ENCODE assay signal across 9 cellular contexts in genomic region chr19:18097993-18098890, GRCh38. TPM values are rescaled to one million over a fixed set of nuclear protein-coding genes. Genes with fewer than 3 reads are reported as not detected.
A peak's percentile ranks its signal among the peaks of the same experiment; 100 is the strongest.
DNase-seq lines count a peak whose midpoint lies in the region; ATAC-seq, FAIRE-seq and TF ChIP-seq lines count a peak whose summit lies in the region.
"Had no signal": no experiment of that assay in that cellular context is flagged by ENCODE, and none has a peak within 500 bp of the region (broad histone marks: within the 10 kb centered on the region; RNA-seq: fewer than 3 reads in every experiment).

No MANE protein-coding gene starts in this region.

- in situ Hi-C loops in HepG2 (cut with HindIII; ENCODE audit: extremely low pct_ligation_motif_present, low pct_unique_long_range_greater_than_20kb), result no loop called here

- no peak overlapping the region for H2AFZ ChIP-seq in HepG2 (ENCODE audit: low read length)

- H3K4me3 ChIP-seq in right atrium auricular region, result peak overlapping the region; percentile 27 to 45
- H3K4me3 ChIP-seq in HepG2 (replicated peaks in 1 of 3; ENCODE audit: insufficient read depth in 1 of 3, low read depth in 2 of 3, low read length in 3 of 3), result peak overlapping the region; percentile 45 to 74 (median 48)
- peak overlapping the region; percentile 30 for H3K4me3 ChIP-seq in urinary bladder (ENCODE audit: low read depth, low read length)

- H3K36me3 ChIP-seq in right atrium auricular region (no peaks in the 10 kb centered on the region), HepG2 (replicated peaks in 1 of 2; ENCODE audit: control insufficient read depth in 1 of 2, insufficient read depth in 2 of 2, low read length in 2 of 2) (no peaks in the 10 kb centered on the region), urinary bladder (ENCODE audit: insufficient read depth) (no peaks in the 10 kb centered on the region)

- TF ChIP-seq EP300 in HepG2 (IDR thresholded peaks at IDR 0.05; ENCODE audit: low read depth in 2 of 2, low read length in 2 of 2) (no peak), HepG2 (CRISPR knock-in tag; IDR thresholded peaks at IDR 0.05; ENCODE audit: borderline replicate concordance) (no peak)

- H3K79me2 ChIP-seq in HepG2 (ENCODE audit: insufficient read depth, low read length), result no peaks in the 10 kb centered on the region

- H3K4me1 ChIP-seq in right atrium auricular region (peaks cover 0 to 21% of the 10 kb centered on the region in 2 donors), HepG2 (ENCODE audit: insufficient read depth, low read length) (peaks cover 58% of the 10 kb centered on the region), urinary bladder (ENCODE audit: insufficient read depth) (no peaks in the 10 kb centered on the region)

- no peak for TF ChIP-seq POLR2A in HepG2 (IDR thresholded peaks at IDR 0.05; ENCODE audit: insufficient read depth in 1 of 2, low read depth in 2 of 2, low read length in 2 of 2)

- no peak overlapping the region for H3K27ac Mint-ChIP-seq in activated T-cell treated with anti-CD3 and anti-CD28 coated beads, Interleukin-2, amount 50 U/mL, for 72 hours

- DNase-seq in right atrium auricular region (ENCODE audit: low spot score) (no peak), left cardiac atrium (no peak), HepG2 (ENCODE audit: low spot score) (no peak), mesenteric fat pad (ENCODE audit: low spot score) (no peak), cerebellum (ENCODE audit: low spot score) (no peak)
- DNase-seq in activated T-cell treated with anti-CD3 and anti-CD28 coated beads, Interleukin-2, amount 50 U/mL, for 72 hours, result no peak

- FAIRE-seq in HepG2 (lab: Jason Lieb, UNC), result no peak
- FAIRE-seq: colon had no signal

- no peaks in the 10 kb centered on the region for H3K27me3 Mint-ChIP-seq in activated T-cell treated with anti-CD3 and anti-CD28 coated beads, Interleukin-2, amount 50 U/mL, for 72 hours (ENCODE audit: low read depth)

- no peak for TF ChIP-seq RAD21 in HepG2 (CRISPR knock-in tag; IDR thresholded peaks at IDR 0.05)

- ATAC-seq in left cardiac atrium, result no peak
- no peak for ATAC-seq in activated T-cell treated with anti-CD3 and anti-CD28 coated beads, Interleukin-2, amount 50 U/mL, for 72 hours (replicated peaks in 1 of 2)
- ATAC-seq in HepG2, result no peak
- no peak for ATAC-seq in HG03432 (IDR thresholded peaks at IDR 0.05; ENCODE audit: unreplicated experiment)

- 38% methylated on average over 17 of the region's 22 CpGs for WGBS in HepG2 (ENCODE audit: low lambda C conversion rate)
- 34% methylated on average over 22 of the region's 22 CpGs for WGBS in urinary bladder

- CTCF ChIA-PET in HepG2 (lab: Yijun Ruan, JAX; ENCODE audit: low intra/inter-chr PET ratio, low total read pairs), result no interaction called here

- H4K20me1 ChIP-seq in HepG2 (ENCODE audit: insufficient read depth, low read length), result no peaks in the 10 kb centered on the region

- H3K27ac ChIP-seq in right atrium auricular region (no peak overlapping the region), HepG2 (ENCODE audit: extremely low read length, insufficient read depth, low read length) (no peak overlapping the region), urinary bladder (ENCODE audit: low read depth) (no peak overlapping the region)

- H3K9me3 ChIP-seq in right atrium auricular region (no peaks in the 10 kb centered on the region), HepG2 (ENCODE audit: low read length) (no peaks in the 10 kb centered on the region)

- POLR2A ChIA-PET in HepG2 (lab: Yijun Ruan, JAX), result interaction anchor here (0.6 to 2.5 kb wide), 4 partner anchors 11 to 283 kb away, joined by 3 to 16 read pairs (median 6); partner anchors contain the start of gene IL12RB1

- peak overlapping the region; percentile 60 for H3K9ac ChIP-seq in HepG2 (ENCODE audit: insufficient read depth, low read depth, low read length)

- H3K4me2 ChIP-seq in HepG2 (ENCODE audit: low read depth, low read length), result peak overlapping the region; percentile 95

- TF ChIP-seq CTCF in right atrium auricular region (IDR thresholded peaks at IDR 0.05) (no peak), HepG2 (CRISPR knock-in tag; IDR thresholded peaks at IDR 0.05) (no peak)

- H3K9me3 Mint-ChIP-seq in activated T-cell treated with anti-CD3 and anti-CD28 coated beads, Interleukin-2, amount 50 U/mL, for 72 hours, result no peaks in the 10 kb centered on the region

- intact Hi-C loops in left cardiac atrium (cut with DNase I), result no loop called here
- intact Hi-C loops in HepG2 (cut with micrococcal nuclease; ENCODE audit: unreplicated experiment), result no loop called here

- H3K4me3 Mint-ChIP-seq in activated T-cell treated with anti-CD3 and anti-CD28 coated beads, Interleukin-2, amount 50 U/mL, for 72 hours, result peak overlapping the region; percentile 81 to 90

- H3K27me3 ChIP-seq in right atrium auricular region (peaks cover 0 to 9% of the 10 kb centered on the region in 2 donors), HepG2 (ENCODE audit: control insufficient read depth in 1 of 2, insufficient read depth in 2 of 2, low read length in 2 of 2) (peaks cover 2 to 10% of the 10 kb centered on the region in 2 experiments; a peak in 3 of 5 replicates)

- no TSS peak for BruUV-seq in HepG2 (replicated peaks; lab: Mats Ljungman, UMichigan)

- no peaks in the 10 kb centered on the region for H3K36me3 Mint-ChIP-seq in activated T-cell treated with anti-CD3 and anti-CD28 coated beads, Interleukin-2, amount 50 U/mL, for 72 hours (ENCODE audit: insufficient read depth in 2 of 2)

- peaks cover 29% of the 10 kb centered on the region for H3K4me1 Mint-ChIP-seq in activated T-cell treated with anti-CD3 and anti-CD28 coated beads, Interleukin-2, amount 50 U/mL, for 72 hours (ENCODE audit: low read depth)

RNA-seq across cellular contexts. Expression of gene MAST3, which starts 0.7 kb away (rescaled TPM):
- total RNA-seq in right atrium auricular region, result 1 to 10 TPM; 5.8 to 7.5 TPM
- total RNA-seq in left cardiac atrium, result 1 to 10 TPM; 5.5 to 7.9 TPM
- 10 to 100 TPM; 22.4 to 23.2 TPM for total RNA-seq in activated T-cell treated with anti-CD3 and anti-CD28 coated beads, Interleukin-2, amount 50 U/mL, for 72 hours
- total RNA-seq in HepG2 (2016; rRNA removed; fragmentation: Illumina TruSeq; extraction: Trizol), result 4.1 and 4.5 TPM in 2 replicates
- 1.9 and 2.8 TPM in 2 replicates for total RNA-seq in HepG2 (2016; cell fraction: cytosol; rRNA removed; fragmentation: Illumina TruSeq; extraction: Trizol; ENCODE audit: low read depth)
- 3.6 and 4.1 TPM in 2 replicates for total RNA-seq in HepG2 (2016; cell fraction: insoluble cytoplasmic fraction; rRNA removed; fragmentation: Illumina TruSeq; extraction: Trizol)
- total RNA-seq in HepG2 (2016; cell fraction: membrane; rRNA removed; fragmentation: Illumina TruSeq; extraction: Trizol), result 4.4 and 5.1 TPM in 2 replicates
- total RNA-seq in HepG2 (2016; cell fraction: nucleus; rRNA removed; fragmentation: Illumina TruSeq; extraction: Trizol), result 5.3 and 7.5 TPM in 2 replicates
- polyA plus RNA-seq in HepG2 (2011; rRNA removed), result 4.6 and 6.0 TPM in 2 replicates
- 2.0 and 2.4 TPM in 2 replicates for polyA plus RNA-seq in HepG2 (2011; cell fraction: cytosol; rRNA removed)
- polyA plus RNA-seq in HepG2 (2011; cell fraction: nucleus; rRNA removed), result 18.7 and 20.6 TPM in 2 replicates
- polyA plus RNA-seq in HepG2 (2012), result 5.2 and 6.4 TPM in 2 replicates
- polyA plus RNA-seq in HepG2 (2016; cell fraction: cytosol; fragmentation: Illumina TruSeq; extraction: Trizol; ENCODE audit: low read depth), result 1.0 and 1.1 TPM in 2 replicates
- 4.1 and 5.8 TPM in 2 replicates for polyA plus RNA-seq in HepG2 (2016; cell fraction: insoluble cytoplasmic fraction; fragmentation: Illumina TruSeq; extraction: Trizol; ENCODE audit: low read depth)
- polyA plus RNA-seq in HepG2 (2016; cell fraction: membrane; fragmentation: Illumina TruSeq; extraction: Trizol; ENCODE audit: low read depth), result 2.0 and 2.2 TPM in 2 replicates
- 22.7 and 26.8 TPM in 2 replicates for polyA plus RNA-seq in HepG2 (2016; cell fraction: nucleus; fragmentation: Illumina TruSeq; extraction: Trizol; ENCODE audit: insufficient read depth, low read depth)
- polyA minus RNA-seq in HepG2 (2011; rRNA and poly(A)+ RNA removed; ENCODE audit: low replicate concordance), result 3.2 and 9.3 TPM in 2 replicates
- polyA minus RNA-seq in HepG2 (2011; cell fraction: cytosol; rRNA and poly(A)+ RNA removed), result 6.7 and 7.6 TPM in 2 replicates
- 7.3 and 8.5 TPM in 2 replicates for polyA minus RNA-seq in HepG2 (2011; cell fraction: nucleus; rRNA and poly(A)+ RNA removed)
- total RNA-seq in urinary bladder, result 3.5 TPM
- polyA plus RNA-seq in urinary bladder, result 7.0 TPM
- total RNA-seq in mesenteric fat pad, result 19.1 TPM
- total RNA-seq in cerebellum, result 3.5 TPM

RNA-seq across cellular contexts. Expression of gene IL12RB1, which starts 11.5 kb away (rescaled TPM):
- under 1 TPM; 0.22 to 0.75 TPM for total RNA-seq in right atrium auricular region
- 1 to 10 TPM; 1.2 to 1.6 TPM for total RNA-seq in left cardiac atrium
- 10 to 100 TPM; 13.4 to 20.4 TPM for total RNA-seq in activated T-cell treated with anti-CD3 and anti-CD28 coated beads, Interleukin-2, amount 50 U/mL, for 72 hours
- 0.04 TPM in 1 of 2 replicates, not detected in the other for total RNA-seq in HepG2 (2016; rRNA removed; fragmentation: Illumina TruSeq; extraction: Trizol)
- total RNA-seq in HepG2 (2016; cell fraction: cytosol; rRNA removed; fragmentation: Illumina TruSeq; extraction: Trizol; ENCODE audit: low read depth), result not detected in 2 replicates
- 0.09 TPM in 1 of 2 replicates, not detected in the other for total RNA-seq in HepG2 (2016; cell fraction: insoluble cytoplasmic fraction; rRNA removed; fragmentation: Illumina TruSeq; extraction: Trizol)
- total RNA-seq in HepG2 (2016; cell fraction: membrane; rRNA removed; fragmentation: Illumina TruSeq; extraction: Trizol), result 0.12 TPM in 1 of 2 replicates, not detected in the other
- not detected in 2 replicates for total RNA-seq in HepG2 (2016; cell fraction: nucleus; rRNA removed; fragmentation: Illumina TruSeq; extraction: Trizol)
- 0.03 and 0.13 TPM in 2 replicates for polyA plus RNA-seq in HepG2 (2011; rRNA removed)
- polyA plus RNA-seq in HepG2 (2011; cell fraction: cytosol; rRNA removed), result 0.10 and 0.19 TPM in 2 replicates
- polyA plus RNA-seq in HepG2 (2011; cell fraction: nucleus; rRNA removed), result 0.27 and 0.35 TPM in 2 replicates
- polyA plus RNA-seq in HepG2 (2012), result 0.12 TPM in 1 of 2 replicates, not detected in the other
- not detected in 2 replicates for polyA plus RNA-seq in HepG2 (2016; cell fraction: cytosol; fragmentation: Illumina TruSeq; extraction: Trizol; ENCODE audit: low read depth)
- not detected in 2 replicates for polyA plus RNA-seq in HepG2 (2016; cell fraction: insoluble cytoplasmic fraction; fragmentation: Illumina TruSeq; extraction: Trizol; ENCODE audit: low read depth)
- polyA plus RNA-seq in HepG2 (2016; cell fraction: membrane; fragmentation: Illumina TruSeq; extraction: Trizol; ENCODE audit: low read depth), result 0.09 TPM in 1 of 2 replicates, not detected in the other
- 0.20 TPM in 1 of 2 replicates, not detected in the other for polyA plus RNA-seq in HepG2 (2016; cell fraction: nucleus; fragmentation: Illumina TruSeq; extraction: Trizol; ENCODE audit: insufficient read depth, low read depth)
- polyA minus RNA-seq in HepG2 (2011; rRNA and poly(A)+ RNA removed; ENCODE audit: low replicate concordance), result 0.12 and 0.36 TPM in 2 replicates
- polyA minus RNA-seq in HepG2 (2011; cell fraction: cytosol; rRNA and poly(A)+ RNA removed), result not detected in 2 replicates
- polyA minus RNA-seq in HepG2 (2011; cell fraction: nucleus; rRNA and poly(A)+ RNA removed), result not detected in 2 replicates
- 0.63 TPM for total RNA-seq in urinary bladder
- polyA plus RNA-seq in urinary bladder, result 1.1 TPM
- 2.3 TPM for total RNA-seq in mesenteric fat pad
- 0.18 TPM for total RNA-seq in cerebellum

RNA-seq across cellular contexts. Expression of gene PIK3R2, which starts 54.7 kb away (rescaled TPM):
- total RNA-seq in right atrium auricular region, result 10 to 100 TPM; 18.7 to 19.0 TPM
- total RNA-seq in left cardiac atrium, result 10 to 100 TPM; 22.1 to 24.5 TPM
- total RNA-seq in activated T-cell treated with anti-CD3 and anti-CD28 coated beads, Interleukin-2, amount 50 U/mL, for 72 hours, result 10 to 100 TPM; 13.3 to 15.4 TPM
- total RNA-seq in HepG2 (2016; rRNA removed; fragmentation: Illumina TruSeq; extraction: Trizol), result 15.8 and 25.3 TPM in 2 replicates
- total RNA-seq in HepG2 (2016; cell fraction: cytosol; rRNA removed; fragmentation: Illumina TruSeq; extraction: Trizol; ENCODE audit: low read depth), result 13.7 and 16.1 TPM in 2 replicates
- total RNA-seq in HepG2 (2016; cell fraction: insoluble cytoplasmic fraction; rRNA removed; fragmentation: Illumina TruSeq; extraction: Trizol), result 12.5 and 18.3 TPM in 2 replicates
- 33.3 and 40.2 TPM in 2 replicates for total RNA-seq in HepG2 (2016; cell fraction: membrane; rRNA removed; fragmentation: Illumina TruSeq; extraction: Trizol)
- total RNA-seq in HepG2 (2016; cell fraction: nucleus; rRNA removed; fragmentation: Illumina TruSeq; extraction: Trizol), result 14.5 and 18.4 TPM in 2 replicates
- 18.6 and 27.2 TPM in 2 replicates for polyA plus RNA-seq in HepG2 (2011; rRNA removed)
- polyA plus RNA-seq in HepG2 (2011; cell fraction: cytosol; rRNA removed), result 17.0 and 21.2 TPM in 2 replicates
- polyA plus RNA-seq in HepG2 (2011; cell fraction: nucleus; rRNA removed), result 35.7 and 42.1 TPM in 2 replicates
- 39.2 and 39.3 TPM in 2 replicates for polyA plus RNA-seq in HepG2 (2012)
- 8.4 and 11.9 TPM in 2 replicates for polyA plus RNA-seq in HepG2 (2016; cell fraction: cytosol; fragmentation: Illumina TruSeq; extraction: Trizol; ENCODE audit: low read depth)
- polyA plus RNA-seq in HepG2 (2016; cell fraction: insoluble cytoplasmic fraction; fragmentation: Illumina TruSeq; extraction: Trizol; ENCODE audit: low read depth), result 30.5 and 42.6 TPM in 2 replicates
- polyA plus RNA-seq in HepG2 (2016; cell fraction: membrane; fragmentation: Illumina TruSeq; extraction: Trizol; ENCODE audit: low read depth), result 46.8 and 48.0 TPM in 2 replicates
- polyA plus RNA-seq in HepG2 (2016; cell fraction: nucleus; fragmentation: Illumina TruSeq; extraction: Trizol; ENCODE audit: insufficient read depth, low read depth), result 60.8 and 65.6 TPM in 2 replicates
- polyA minus RNA-seq in HepG2 (2011; rRNA and poly(A)+ RNA removed; ENCODE audit: low replicate concordance), result 18.1 and 22.4 TPM in 2 replicates
- 12.0 and 21.3 TPM in 2 replicates for polyA minus RNA-seq in HepG2 (2011; cell fraction: cytosol; rRNA and poly(A)+ RNA removed)
- 12.7 and 19.6 TPM in 2 replicates for polyA minus RNA-seq in HepG2 (2011; cell fraction: nucleus; rRNA and poly(A)+ RNA removed)
- 12.2 TPM for total RNA-seq in urinary bladder
- polyA plus RNA-seq in urinary bladder, result 17.0 TPM
- 14.8 TPM for total RNA-seq in mesenteric fat pad
- 21.2 TPM for total RNA-seq in cerebellum
